Comparison of ENCODE assay signal across 18 cellular contexts in genomic region chr2:236395067-236395466, GRCh38.
DNase-seq lines count a peak whose midpoint lies in the region; ATAC-seq and TF ChIP-seq lines count a peak whose summit lies in the region.
"Had no signal": no experiment of that assay in that cellular context is flagged by ENCODE, and none has a peak within 500 bp of the region (broad histone marks: within the 10 kb centered on the region; RNA-seq: fewer than 3 reads in every experiment).

No MANE protein-coding gene starts in this region.

- no peaks in the 10 kb centered on the region for H3K27me3 ChIP-seq in vagina

- peaks cover 9% of the 10 kb centered on the region for H3K36me3 Mint-ChIP-seq in neural crest cell (ENCODE audit: low read depth)
- H3K36me3 Mint-ChIP-seq: CD4-positive, CD25-positive, alpha-beta regulatory T cell had no signal

- peaks cover 40% of the 10 kb centered on the region for H3K4me1 Mint-ChIP-seq in neural crest cell
- H3K4me1 Mint-ChIP-seq: CD4-positive, CD25-positive, alpha-beta regulatory T cell; CD8-positive, alpha-beta memory T cell had no signal

- no peak overlapping the region for H3K4me3 ChIP-seq in coronary artery
- no peak overlapping the region for H3K4me3 ChIP-seq in vagina

- H3K4me1 ChIP-seq in vagina = no peaks in the 10 kb centered on the region
- H3K4me1 ChIP-seq: BE2C, Caco-2 had no signal

- intact Hi-C loops in vagina (cut with DNase I) = no loop called here

- no peaks in the 10 kb centered on the region for H3K36me3 ChIP-seq in vagina
- H3K36me3 ChIP-seq: BE2C had no signal

- no peak for TF ChIP-seq CTCF in coronary artery (IDR thresholded peaks at IDR 0.05)
- TF ChIP-seq CTCF in neural crest cell (conservative IDR thresholded peaks at IDR 0.05) = no peak
- no peak for TF ChIP-seq CTCF in vagina (IDR thresholded peaks at IDR 0.05)

- no peaks in the 10 kb centered on the region for H3K9me3 ChIP-seq in vagina
- H3K9me3 ChIP-seq: BE2C, Caco-2 had no signal

- H3K27ac Mint-ChIP-seq in neural crest cell (ENCODE audit: unreplicated experiment) = peak overlapping the region; percentile 46
- H3K27ac Mint-ChIP-seq: CD4-positive, CD25-positive, alpha-beta regulatory T cell; CD8-positive, alpha-beta memory T cell; HFFc6 had no signal

- peaks cover 2% of the 10 kb centered on the region for H3K9me3 Mint-ChIP-seq in neural crest cell

- no peak overlapping the region for H3K4me3 Mint-ChIP-seq in neural crest cell
- H3K4me3 Mint-ChIP-seq: CD4-positive, CD25-positive, alpha-beta regulatory T cell; CD8-positive, alpha-beta memory T cell; HFFc6 had no signal

- ATAC-seq in GM19035 (IDR thresholded peaks at IDR 0.05; ENCODE audit: unreplicated experiment) = no peak
- ATAC-seq: HCT116 had no signal

- no peak for TF ChIP-seq POLR2A in vagina (IDR thresholded peaks at IDR 0.05)

- H3K27me3 Mint-ChIP-seq in neural crest cell (ENCODE audit: low read depth) = no peaks in the 10 kb centered on the region

- DNase-seq in NCI-H510A (lab: John Stamatoyannopoulos, UW) = peak; percentile 60
- DNase-seq in coronary artery (ENCODE audit: low spot score) = peak; percentile 43
- DNase-seq in neural crest cell (ENCODE audit: low read depth, low spot score) = no peak
- DNase-seq in vagina (ENCODE audit: extremely low spot score in 2 of 2) = peak; percentile 34 to 47
- DNase-seq in NK-92 (lab: John Stamatoyannopoulos, UW; ENCODE audit: unreplicated experiment) = no peak
- DNase-seq in LoVo (ENCODE audit: low spot score) = no peak
- DNase-seq: ACHN; BE2C; C1 segment of cervical spinal cord; Caco-2; CD4-positive, CD25-positive, alpha-beta regulatory T cell; CD8-positive, alpha-beta memory T cell; GOT3; H7; HFFc6 had no signal

- H3K27ac ChIP-seq in coronary artery (no peak overlapping the region), vagina (no peak overlapping the region)
- H3K27ac ChIP-seq: HL-60 had no signal

Comparison
In these comparisons a context has a peak if more than half of its experiments do, and no peak if none do; other contexts are left out.
1. DNase-seq: peak in NCI-H510A (single experiment), coronary artery (single experiment) and vagina (2 of 2); none in neural crest cell (single experiment), NK-92 (single experiment) and LoVo (single experiment).